ENCODE assay signal across 10 cellular contexts in genomic region chr9:94173632-94174031, GRCh38.
DNase-seq lines count a peak whose midpoint lies in the region; ATAC-seq and TF ChIP-seq lines count a peak whose summit lies in the region.
"Had no signal": no experiment of that assay in that cellular context is flagged by ENCODE, and none has a peak within 500 bp of the region (broad histone marks: within the 10 kb centered on the region; RNA-seq: fewer than 3 reads in every experiment).

No MANE protein-coding gene starts in this region.

- H3K4me2 ChIP-seq in DOHH2 (ENCODE audit: low read length): peak overlapping the region; percentile 19

- H3K27me3 ChIP-seq in DOHH2 (ENCODE audit: control insufficient read depth, low read length) (no peaks in the 10 kb centered on the region), psoas muscle (ENCODE audit: insufficient read depth in 3 of 3, low read length in 2 of 3) (no peaks in the 10 kb centered on the region)
- H3K27me3 ChIP-seq: breast epithelium had no signal

- no peak overlapping the region for H3K27ac ChIP-seq in DOHH2 (ENCODE audit: low read depth, low read length)
- H3K27ac ChIP-seq in psoas muscle: peak overlapping the region; percentile 100
- H3K27ac ChIP-seq: breast epithelium had no signal

- intact Hi-C loops in psoas muscle (cut with DNase I): loop anchor here in 1 of 2 donors (5.0 kb wide), 1 partner anchor 39 kb away; no protein-coding TSS in a partner anchor

- peaks cover 28% of the 10 kb centered on the region for H3F3A ChIP-seq in DOHH2 (ENCODE audit: control insufficient read depth, insufficient read depth)

- WGBS in psoas muscle, 3 donors: 55 to 67% (median 57%) methylated on average over 3 of the region's 3 CpGs

- H3K4me3 ChIP-seq in DOHH2 (ENCODE audit: low read length) (no peak overlapping the region), psoas muscle (peak overlapping the region; percentile 96)

- H3K4me1 ChIP-seq in DOHH2 (ENCODE audit: control insufficient read depth, low read length) (peaks cover 69% of the 10 kb centered on the region), psoas muscle (peaks cover 100% of the 10 kb centered on the region)

- H4K20me1 ChIP-seq in DOHH2 (ENCODE audit: control insufficient read depth, insufficient read depth, low read depth, low read length): peaks cover 56% of the 10 kb centered on the region

- peaks cover 92% of the 10 kb centered on the region for H3K79me2 ChIP-seq in DOHH2 (ENCODE audit: control insufficient read depth, low read length)

- ATAC-seq in GM19351 (IDR thresholded peaks at IDR 0.05; ENCODE audit: unreplicated experiment) (peak; percentile 52), psoas muscle (peak in 1 of 4 donors; percentile 24)
- ATAC-seq: left lobe of liver had no signal

- H3K36me3 ChIP-seq in DOHH2 (ENCODE audit: control insufficient read depth, low read length) (peaks cover 93% of the 10 kb centered on the region), psoas muscle (ENCODE audit: insufficient read depth in 1 of 2, low read depth in 1 of 2) (peaks cover 17 to 46% of the 10 kb centered on the region in 2 donors)
- H3K36me3 ChIP-seq: breast epithelium had no signal

- DNase-seq in activated T-cell treated with anti-CD3 and anti-CD28 coated beads, Interleukin-2, amount 50 U/mL, for 48 hours: peak; percentile 41 to 60
- DNase-seq in psoas muscle (no peak), NCI-H82 (lab: John Stamatoyannopoulos, UW) (no peak), inferior parietal cortex (ENCODE audit: extremely low spot score) (no peak)
- no peak for DNase-seq in effector CD4-positive, alpha-beta T cell
- DNase-seq: activated CD4-positive, CD25-positive, alpha-beta regulatory T cell had no signal

- H3K9me3 ChIP-seq in DOHH2 (ENCODE audit: control insufficient read depth, insufficient read depth, low read length): no peaks in the 10 kb centered on the region
- no peaks in the 10 kb centered on the region for H3K9me3 ChIP-seq in psoas muscle
- H3K9me3 ChIP-seq: breast epithelium had no signal

- H3K9me2 ChIP-seq in DOHH2 (replicated peaks; ENCODE audit: control insufficient read depth, low read length): no peaks in the 10 kb centered on the region

- no peak for TF ChIP-seq CTCF in DOHH2 (IDR thresholded peaks at IDR 0.05; ENCODE audit: low read depth, low read length, poor library complexity, severe bottlenecking)
- TF ChIP-seq CTCF in psoas muscle (IDR thresholded peaks at IDR 0.05): no peak

Comparison
In these comparisons a context has a peak if more than half of its experiments do, and no peak if none do; other contexts are left out.
1. DNase-seq: peak in activated T-cell treated with anti-CD3 and anti-CD28 coated beads, Interleukin-2, amount 50 U/mL, for 48 hours (2 of 2); none in psoas muscle (0 of 2), NCI-H82 (single experiment), inferior parietal cortex (single experiment) and effector CD4-positive, alpha-beta T cell (single experiment).